In the genomic region with DNA sequence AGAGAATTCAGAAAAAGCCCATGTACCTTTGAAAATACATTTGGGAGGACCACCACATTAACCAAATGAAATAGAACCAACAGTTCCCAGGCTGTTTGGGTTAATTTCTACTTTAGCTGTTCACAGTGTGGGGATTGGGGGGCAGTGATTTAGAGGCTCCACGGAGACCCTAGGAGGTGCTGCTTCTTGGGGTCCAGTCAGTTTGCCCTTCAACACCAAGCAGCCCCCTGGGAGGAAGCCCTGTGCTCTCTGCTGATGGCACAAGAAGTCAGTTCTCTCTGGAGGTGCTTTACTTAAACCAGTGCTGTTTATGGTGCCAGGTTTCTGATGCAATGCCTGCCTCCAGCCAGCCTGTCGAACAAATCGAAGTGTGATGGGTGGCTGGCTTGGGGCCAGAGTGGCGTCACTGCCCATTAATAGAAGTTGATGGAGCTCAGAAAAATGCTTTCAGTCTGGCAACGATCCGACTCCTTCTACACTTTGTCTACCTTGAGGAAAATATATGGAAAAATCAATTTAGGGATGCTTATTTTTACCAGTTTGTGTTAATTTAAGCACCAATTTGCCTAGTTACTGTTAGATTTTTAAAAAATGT, we compare ENCODE assay signal across 10 cellular contexts.
DNase-seq lines count a peak whose midpoint lies in the region; ATAC-seq and TF ChIP-seq lines count a peak whose summit lies in the region.
"Had no signal": no experiment of that assay in that cellular context is flagged by ENCODE, and none has a peak within 500 bp of the region (broad histone marks: within the 10 kb centered on the region; RNA-seq: fewer than 3 reads in every experiment).

No MANE protein-coding gene starts in this region.

- no peak overlapping the region for H3K4me3 ChIP-seq in LNCaP clone FGC (ENCODE audit: low read depth, low read length)
- H3K4me3 ChIP-seq in sigmoid colon = no peak overlapping the region
- H3K4me3 ChIP-seq in prostate gland = no peak overlapping the region
- H3K4me3 ChIP-seq: K562 had no signal

- DNase-seq in LNCaP clone FGC (ENCODE audit: low read depth) (peak; percentile 66), SHP77 treated with DMSO at 0.1 percent for 48 hours (lab: John Stamatoyannopoulos, UW) (peak; percentile 3), Right ventricle myocardium inferior (ENCODE audit: missing footprints) (peak; percentile 84), sigmoid colon (peak; percentile 87), epidermal melanocyte (ENCODE audit: insufficient read length, low spot score) (no peak), prostate gland (ENCODE audit: low spot score) (no peak)
- no peak for DNase-seq in stimulated activated CD4-positive, alpha-beta T cell treated with anti-CD3 and anti-CD28 coated beads, Interleukin-4, amount 100 ng/mL, for 4 hours
- DNase-seq in activated CD4-positive, alpha-beta T cell treated with anti-CD3 and anti-CD28 coated beads for 48 hours = no peak
- DNase-seq: activated naive CD4-positive, alpha-beta T cell had no signal

- WGBS in sigmoid colon, 2 donors = 70 to 78% methylated on average over 6 of the region's 6 CpGs
- 49% methylated on average over 6 of the region's 6 CpGs for WGBS in prostate gland

- no peaks in the 10 kb centered on the region for H3K27me3 ChIP-seq in sigmoid colon
- H3K27me3 ChIP-seq in prostate gland (replicated peaks; ENCODE audit: insufficient read depth) = no peaks in the 10 kb centered on the region

- H3K27ac ChIP-seq in sigmoid colon (peak overlapping the region in 1 of 4 donors; percentile 29), prostate gland (no peak overlapping the region)

- intact Hi-C loops in Right ventricle myocardium inferior (cut with DNase I) (no loop called here), sigmoid colon (cut with DNase I) (no loop called here), prostate gland (cut with DNase I) (no loop called here)

- H3K36me3 ChIP-seq in sigmoid colon (no peaks in the 10 kb centered on the region), prostate gland (no peaks in the 10 kb centered on the region)

- no peak for TF ChIP-seq CTCF in LNCaP clone FGC (IDR thresholded peaks at IDR 0.05; ENCODE audit: control insufficient read depth, extremely low read depth, insufficient read depth)
- TF ChIP-seq CTCF in sigmoid colon (IDR thresholded peaks at IDR 0.05) = no peak
- no peak for TF ChIP-seq CTCF in prostate gland (IDR thresholded peaks at IDR 0.05)

- no peak for ATAC-seq in Right ventricle myocardium inferior
- ATAC-seq: K562 had no signal

- H3K4me1 ChIP-seq in sigmoid colon (peaks cover 0 to 35% (median 23%) of the 10 kb centered on the region in 4 donors), prostate gland (replicated peaks) (no peaks in the 10 kb centered on the region)

- TF ChIP-seq POLR2A in sigmoid colon (IDR thresholded peaks at IDR 0.05) = no peak
- no peak for TF ChIP-seq POLR2A in prostate gland (IDR thresholded peaks at IDR 0.05)

- no peak for TF ChIP-seq EP300 in sigmoid colon (IDR thresholded peaks at IDR 0.05)

- H3K9me3 ChIP-seq in sigmoid colon = no peaks in the 10 kb centered on the region
- H3K9me3 ChIP-seq in prostate gland = no peaks in the 10 kb centered on the region

Comparison
In these comparisons a context has a peak if more than half of its experiments do, and no peak if none do; other contexts are left out.
1. DNase-seq: peak in LNCaP clone FGC (single experiment), SHP77 treated with DMSO at 0.1 percent for 48 hours (single experiment), Right ventricle myocardium inferior (single experiment) and sigmoid colon (single experiment); none in stimulated activated CD4-positive, alpha-beta T cell treated with anti-CD3 and anti-CD28 coated beads, Interleukin-4, amount 100 ng/mL, for 4 hours (0 of 2), epidermal melanocyte (single experiment), activated CD4-positive, alpha-beta T cell treated with anti-CD3 and anti-CD28 coated beads for 48 hours (single experiment) and prostate gland (single experiment).